Comparison of ENCODE assay signal across 21 cellular contexts in the genomic region with DNA sequence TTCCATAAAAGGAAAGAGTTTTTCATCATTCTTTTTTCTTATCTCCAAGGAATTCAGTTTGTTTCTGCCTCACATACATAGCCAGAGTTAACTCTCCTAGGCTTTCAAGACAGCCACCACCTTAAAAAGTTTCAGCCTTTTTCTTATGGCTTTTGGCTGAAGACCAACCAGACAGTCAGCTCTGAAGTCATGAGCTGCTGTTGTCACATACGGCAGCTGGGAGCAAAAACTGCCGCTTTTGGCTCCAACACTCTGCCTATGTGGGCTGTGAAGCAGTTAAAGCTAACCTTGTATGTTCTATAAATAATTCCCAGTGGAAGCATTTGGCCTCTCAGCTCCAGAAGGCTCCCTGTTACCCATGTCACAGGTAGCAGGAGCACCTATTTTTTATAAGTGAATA.
A peak's percentile ranks its signal among the peaks of the same experiment; 100 is the strongest.
DNase-seq lines count a peak whose midpoint lies in the region; ATAC-seq and TF ChIP-seq lines count a peak whose summit lies in the region.
"Had no signal": no experiment of that assay in that cellular context is flagged by ENCODE, and none has a peak within 500 bp of the region (broad histone marks: within the 10 kb centered on the region; RNA-seq: fewer than 3 reads in every experiment).

No MANE protein-coding gene starts in this region.

- no peak for ATAC-seq in stimulated activated memory B cell treated with anti-CD40 and anti-IgM and Interleukin-4, amounts not matched to agents 10 μg/mL and 1 μg/mL and 100 μg/mL, for 72 hours
- ATAC-seq in mucosa of descending colon (no peak), GM19324 (IDR thresholded peaks at IDR 0.05; ENCODE audit: low FRiP score, unreplicated experiment) (no peak)
- ATAC-seq: foreskin keratinocyte, WTC11 had no signal

- no peaks in the 10 kb centered on the region for H3K79me2 ChIP-seq in KMS-11 (ENCODE audit: insufficient read depth, low read depth)

- no peaks in the 10 kb centered on the region for H3K4me1 Mint-ChIP-seq in stimulated activated memory B cell treated with anti-CD40 and anti-IgM and Interleukin-4, amounts not matched to agents 10 μg/mL and 1 μg/mL and 100 μg/mL, for 72 hours

- peaks cover 9% of the 10 kb centered on the region for H3K4me1 ChIP-seq in KMS-11 (ENCODE audit: low read depth, poor library complexity, severe bottlenecking)
- H3K4me1 ChIP-seq in mucosa of descending colon (ENCODE audit: low read depth), result no peaks in the 10 kb centered on the region
- H3K4me1 ChIP-seq: foreskin keratinocyte, tibial artery had no signal

- no peak overlapping the region for H3K4me3 ChIP-seq in KMS-11 (IDR thresholded peaks at IDR 0.05; ENCODE audit: insufficient read depth, low read depth, low read length)
- peak overlapping the region; percentile 14 for H3K4me3 ChIP-seq in fibroblast of pulmonary artery (replicated peaks; ENCODE audit: low read depth, low read length)
- no peak overlapping the region for H3K4me3 ChIP-seq in skeletal muscle cell (ENCODE audit: low read depth, low read length)
- H3K4me3 ChIP-seq in mucosa of descending colon, result no peak overlapping the region
- H3K4me3 ChIP-seq: tibial artery had no signal

- H3K27me3 ChIP-seq in KMS-11 (ENCODE audit: insufficient read depth, low read depth), result no peaks in the 10 kb centered on the region
- H3K27me3 ChIP-seq: foreskin keratinocyte, neutrophil, tibial artery had no signal

- H3K27me3 Mint-ChIP-seq in stimulated activated memory B cell treated with anti-CD40 and anti-IgM and Interleukin-4, amounts not matched to agents 10 μg/mL and 1 μg/mL and 100 μg/mL, for 72 hours, result no peaks in the 10 kb centered on the region
- H3K27me3 Mint-ChIP-seq: activated CD4-positive, alpha-beta memory T cell treated with anti-CD3 and anti-CD28 coated beads for 36 hours had no signal

- TF ChIP-seq CTCF in KMS-11 (conservative IDR thresholded peaks at IDR 0.05; ENCODE audit: low read depth, low read length) (no peak), fibroblast of pulmonary artery (IDR thresholded peaks at IDR 0.05; ENCODE audit: low read length, missing control alignments) (no peak), mucosa of descending colon (IDR thresholded peaks at IDR 0.05) (no peak)

- intact Hi-C loops in mucosa of descending colon (cut with DNase I, micrococcal nuclease), result no loop called here

- no peak overlapping the region for H3K9ac ChIP-seq in KMS-11

- no peak overlapping the region for H3K4me3 Mint-ChIP-seq in stimulated activated memory B cell treated with anti-CD40 and anti-IgM and Interleukin-4, amounts not matched to agents 10 μg/mL and 1 μg/mL and 100 μg/mL, for 72 hours
- H3K4me3 Mint-ChIP-seq: activated CD4-positive, alpha-beta memory T cell treated with anti-CD3 and anti-CD28 coated beads for 36 hours; WTC11 had no signal

- H3K9me3 Mint-ChIP-seq in stimulated activated memory B cell treated with anti-CD40 and anti-IgM and Interleukin-4, amounts not matched to agents 10 μg/mL and 1 μg/mL and 100 μg/mL, for 72 hours, result no peaks in the 10 kb centered on the region
- H3K9me3 Mint-ChIP-seq: activated CD4-positive, alpha-beta memory T cell treated with anti-CD3 and anti-CD28 coated beads for 36 hours; WTC11 had no signal

- H4K20me1 ChIP-seq in KMS-11 (ENCODE audit: insufficient read depth), result no peaks in the 10 kb centered on the region

- H3K27ac ChIP-seq in KMS-11, result no peak overlapping the region
- H3K27ac ChIP-seq: foreskin keratinocyte, neutrophil, tibial artery had no signal

- no peaks in the 10 kb centered on the region for H3K36me3 Mint-ChIP-seq in stimulated activated memory B cell treated with anti-CD40 and anti-IgM and Interleukin-4, amounts not matched to agents 10 μg/mL and 1 μg/mL and 100 μg/mL, for 72 hours
- H3K36me3 Mint-ChIP-seq: activated CD4-positive, alpha-beta memory T cell treated with anti-CD3 and anti-CD28 coated beads for 36 hours; WTC11 had no signal

- no peak overlapping the region for H3K27ac Mint-ChIP-seq in stimulated activated memory B cell treated with anti-CD40 and anti-IgM and Interleukin-4, amounts not matched to agents 10 μg/mL and 1 μg/mL and 100 μg/mL, for 72 hours
- H3K27ac Mint-ChIP-seq: activated CD4-positive, alpha-beta memory T cell treated with anti-CD3 and anti-CD28 coated beads for 36 hours; WTC11 had no signal

- peak; percentile 40 for DNase-seq in amniotic epithelial cell (ENCODE audit: low read depth)
- peak; percentile 82 for DNase-seq in fibroblast of pulmonary artery (ENCODE audit: low read depth)
- DNase-seq in skeletal muscle cell (ENCODE audit: low read depth), result peak; percentile 7
- DNase-seq in NCI-H128 (lab: John Stamatoyannopoulos, UW; ENCODE audit: unreplicated experiment), result no peak
- no peak for DNase-seq in mucosa of descending colon
- DNase-seq: activated CD4-positive, alpha-beta memory T cell treated with anti-CD3 and anti-CD28 coated beads for 36 hours; activated naive CD4-positive, alpha-beta T cell; activated T-cell treated with anti-CD3 and anti-CD28 coated beads, Interleukin-2, amount 50 U/mL, for 1 hour; aorta; DMS79; foreskin keratinocyte; KG1; kidney; NCI-H1092 treated with DMSO at 0.1 percent for 48 hours; stimulated activated naive CD4-positive, alpha-beta T cell; tibial artery had no signal

- H3K36me3 ChIP-seq in KMS-11 (ENCODE audit: insufficient read depth), result no peaks in the 10 kb centered on the region
- no peaks in the 10 kb centered on the region for H3K36me3 ChIP-seq in mucosa of descending colon (ENCODE audit: low read depth)
- H3K36me3 ChIP-seq: neutrophil, tibial artery had no signal

- H2AFZ ChIP-seq in KMS-11 (ENCODE audit: low read depth), result no peak overlapping the region

- H3K9me3 ChIP-seq in mucosa of descending colon, result no peaks in the 10 kb centered on the region
- H3K9me3 ChIP-seq: neutrophil, tibial artery had no signal

- H3K4me2 ChIP-seq in KMS-11, result peak overlapping the region; percentile 13; the same call in 1 of the 2 replicates

Comparison
In these comparisons a context has a peak if more than half of its experiments do, and no peak if none do; other contexts are left out.
1. DNase-seq: peak in amniotic epithelial cell (single experiment), fibroblast of pulmonary artery (single experiment) and skeletal muscle cell (single experiment); none in NCI-H128 (single experiment) and mucosa of descending colon (0 of 3).